ENCODE assay signal across 14 cellular contexts in genomic region chr7:75928600-75928939, GRCh38. TPM values are rescaled to one million over a fixed set of nuclear protein-coding genes. Genes with fewer than 3 reads are reported as not detected.
DNase-seq lines count a peak whose midpoint lies in the region; ATAC-seq and TF ChIP-seq lines count a peak whose summit lies in the region.
"Had no signal": no experiment of that assay in that cellular context is flagged by ENCODE, and none has a peak within 500 bp of the region (broad histone marks: within the 10 kb centered on the region; RNA-seq: fewer than 3 reads in every experiment).

No MANE protein-coding gene starts in this region.

- H3K36me3 Mint-ChIP-seq in activated B cell treated with CpG ODN at 0.5 μM for 24 hours (ENCODE audit: low read depth) = peaks cover 10% of the 10 kb centered on the region
- no peaks in the 10 kb centered on the region for H3K36me3 Mint-ChIP-seq in natural killer cell treated with Interleukin-12 subunit alpha and Interleukin-12 subunit beta and Interleukin-15 and Interleukin-18, amount 100 ng/mL, for 72 hours

- no peak overlapping the region for H3K4me3 Mint-ChIP-seq in activated B cell treated with CpG ODN at 0.5 μM for 24 hours
- H3K4me3 Mint-ChIP-seq in natural killer cell treated with Interleukin-12 subunit alpha and Interleukin-12 subunit beta and Interleukin-15 and Interleukin-18, amount 100 ng/mL, for 72 hours = no peak overlapping the region
- H3K4me3 Mint-ChIP-seq: brain had no signal

- POLR2A ChIA-PET in activated B cell treated with CpG ODN at 0.5 μM for 24 hours (lab: Charles Lee) = interaction anchor here (2.8 kb wide), 1 partner anchor 13 kb away, joined by 18 read pairs; the partner anchor contains the start of gene POR

- TF ChIP-seq CTCF in activated B cell treated with CpG ODN at 0.5 μM for 24 hours (IDR thresholded peaks at IDR 0.05) = no peak

- intact Hi-C loops in activated B cell treated with CpG ODN at 0.5 μM for 24 hours (cut with micrococcal nuclease) = no loop called here

- peak overlapping the region; percentile 46 for H3K27ac Mint-ChIP-seq in activated B cell treated with CpG ODN at 0.5 μM for 24 hours
- H3K27ac Mint-ChIP-seq in natural killer cell treated with Interleukin-12 subunit alpha and Interleukin-12 subunit beta and Interleukin-15 and Interleukin-18, amount 100 ng/mL, for 72 hours = peak overlapping the region in 1 of 2 donors; percentile 64

- no peaks in the 10 kb centered on the region for H3K27me3 Mint-ChIP-seq in activated B cell treated with CpG ODN at 0.5 μM for 24 hours
- H3K27me3 Mint-ChIP-seq in natural killer cell treated with Interleukin-12 subunit alpha and Interleukin-12 subunit beta and Interleukin-15 and Interleukin-18, amount 100 ng/mL, for 72 hours = no peaks in the 10 kb centered on the region
- H3K27me3 Mint-ChIP-seq: brain had no signal

- peak; percentile 13 for DNase-seq in activated CD4-positive, alpha-beta T cell treated with anti-CD3 and anti-CD28 coated beads for 48 hours
- no peak for DNase-seq in activated CD4-positive, alpha-beta T cell treated with anti-CD3 and anti-CD28 coated beads for 4 hours
- DNase-seq in activated B cell treated with CpG ODN at 0.5 μM for 24 hours = no peak
- no peak for DNase-seq in natural killer cell treated with Interleukin-12 subunit alpha and Interleukin-12 subunit beta and Interleukin-15 and Interleukin-18, amount 100 ng/mL, for 72 hours (ENCODE audit: low spot score)
- no peak for DNase-seq in NCI-H1048 (lab: John Stamatoyannopoulos, UW)
- no peak for DNase-seq in OCI-M2 (lab: John Stamatoyannopoulos, UW; ENCODE audit: unreplicated experiment)
- DNase-seq: foreskin fibroblast, Kasumi-1, mammary epithelial cell, NCI-H82 had no signal

- ATAC-seq in HG02678 (IDR thresholded peaks at IDR 0.05; ENCODE audit: unreplicated experiment) (peak; percentile 88), activated B cell treated with CpG ODN at 0.5 μM for 24 hours (ENCODE audit: low read depth) (peak; percentile 84), HG03097 (IDR thresholded peaks at IDR 0.05; ENCODE audit: low FRiP score, unreplicated experiment) (no peak)
- ATAC-seq in natural killer cell treated with Interleukin-12 subunit alpha and Interleukin-12 subunit beta and Interleukin-15 and Interleukin-18, amount 100 ng/mL, for 72 hours = peak; percentile 36 to 43
- ATAC-seq: right cardiac atrium had no signal

- H3K4me1 Mint-ChIP-seq in activated B cell treated with CpG ODN at 0.5 μM for 24 hours = peaks cover 15% of the 10 kb centered on the region
- peaks cover 8 to 24% of the 10 kb centered on the region in 2 donors for H3K4me1 Mint-ChIP-seq in natural killer cell treated with Interleukin-12 subunit alpha and Interleukin-12 subunit beta and Interleukin-15 and Interleukin-18, amount 100 ng/mL, for 72 hours (ENCODE audit: low read depth in 2 of 2)

- no peaks in the 10 kb centered on the region for H3K9me3 Mint-ChIP-seq in activated B cell treated with CpG ODN at 0.5 μM for 24 hours
- no peaks in the 10 kb centered on the region for H3K9me3 Mint-ChIP-seq in natural killer cell treated with Interleukin-12 subunit alpha and Interleukin-12 subunit beta and Interleukin-15 and Interleukin-18, amount 100 ng/mL, for 72 hours

- CTCF ChIA-PET in activated B cell treated with CpG ODN at 0.5 μM for 24 hours (lab: Charles Lee) = no interaction called here

RNA-seq across cellular contexts. Expression of gene POR, which starts 13.6 kb away (rescaled TPM):
- 63.5 and 66.8 TPM in 2 replicates for total RNA-seq in activated B cell treated with CpG ODN at 0.5 μM for 24 hours
- 100 to 1,000 TPM; 112 to 164 TPM for total RNA-seq in natural killer cell treated with Interleukin-12 subunit alpha and Interleukin-12 subunit beta and Interleukin-15 and Interleukin-18, amount 100 ng/mL, for 72 hours

RNA-seq across cellular contexts. Expression of gene RHBDD2, which starts 49.7 kb away (rescaled TPM):
- 28.4 and 32.8 TPM in 2 replicates for total RNA-seq in activated B cell treated with CpG ODN at 0.5 μM for 24 hours
- total RNA-seq in natural killer cell treated with Interleukin-12 subunit alpha and Interleukin-12 subunit beta and Interleukin-15 and Interleukin-18, amount 100 ng/mL, for 72 hours = 10 to 100 TPM; 33.8 to 46.0 TPM
